8 cellular contexts compared by ENCODE assay signal in genomic region chr12:57237952-57238853, GRCh38. TPM values are rescaled to one million over a fixed set of nuclear protein-coding genes. Genes with fewer than 3 reads are reported as not detected.
DNase-seq lines count a peak whose midpoint lies in the region; ATAC-seq lines count a peak whose summit lies in the region.

No MANE protein-coding gene starts in this region.

- peaks cover 51 to 71% (median 67%) of the 10 kb centered on the region in 3 donors for H3K4me1 Mint-ChIP-seq in CD8-positive, alpha-beta memory T cell
- peaks cover 64% of the 10 kb centered on the region for H3K4me1 Mint-ChIP-seq in activated T-cell treated with anti-CD3 and anti-CD28 coated beads, Interleukin-2, amount 50 U/mL, for 4 hours (ENCODE audit: low read depth)
- peaks cover 98% of the 10 kb centered on the region for H3K4me1 Mint-ChIP-seq in stimulated activated naive CD8-positive, alpha-beta T cell treated with anti-CD3 and anti-CD28 coated beads, Interleukin-15, amount 100 ng/mL, for 72 hours

- peaks cover 52 to 66% of the 10 kb centered on the region in 2 donors for H3K27me3 Mint-ChIP-seq in CD8-positive, alpha-beta memory T cell
- peaks cover 44% of the 10 kb centered on the region for H3K27me3 Mint-ChIP-seq in activated T-cell treated with anti-CD3 and anti-CD28 coated beads, Interleukin-2, amount 50 U/mL, for 4 hours (ENCODE audit: low read depth)
- peaks cover 71% of the 10 kb centered on the region for H3K27me3 Mint-ChIP-seq in stimulated activated naive CD8-positive, alpha-beta T cell treated with anti-CD3 and anti-CD28 coated beads, Interleukin-15, amount 100 ng/mL, for 72 hours

- CTCF ChIA-PET in CD8-positive, alpha-beta memory T cell (lab: Charles Lee): interaction anchor here (1.0 to 12.7 kb wide), 9 partner anchors 10 to 126 kb away, joined by 3 to 274 read pairs (median 9); partner anchors contain the start of genes NXPH4, SHMT2 and STAC3

- peak overlapping the region; percentile 28 for H3K4me3 ChIP-seq in CD8-positive, alpha-beta memory T cell (ENCODE audit: low read length)
- peak overlapping the region; percentile 71 for H3K4me3 ChIP-seq in iPS-15b (ENCODE audit: low read depth, low read length)

- H3K4me3 Mint-ChIP-seq in CD8-positive, alpha-beta memory T cell: peak overlapping the region; percentile 79 to 98 (median 94)
- peak overlapping the region; percentile 90 for H3K4me3 Mint-ChIP-seq in activated T-cell treated with anti-CD3 and anti-CD28 coated beads, Interleukin-2, amount 50 U/mL, for 4 hours
- H3K4me3 Mint-ChIP-seq in stimulated activated naive CD8-positive, alpha-beta T cell treated with anti-CD3 and anti-CD28 coated beads, Interleukin-15, amount 100 ng/mL, for 72 hours: peak overlapping the region; percentile 95 to 97

- H3K36me3 ChIP-seq in CD8-positive, alpha-beta memory T cell (ENCODE audit: insufficient read depth, low read length): peaks cover 10% of the 10 kb centered on the region
- H3K36me3 ChIP-seq in iPS-15b (ENCODE audit: control insufficient read depth, insufficient read depth, low read length): peaks cover 14% of the 10 kb centered on the region

- POLR2A ChIA-PET in CD8-positive, alpha-beta memory T cell (lab: Charles Lee): interaction anchor here (1.0 to 1.9 kb wide), 4 partner anchors 9 to 24 kb away, joined by 3 to 13 read pairs (median 5); partner anchors contain the start of genes NXPH4 and SHMT2

- H3K27me3 ChIP-seq in CD8-positive, alpha-beta memory T cell (ENCODE audit: insufficient read depth, low read length, poor library complexity, severe bottlenecking): peaks cover 52% of the 10 kb centered on the region
- peaks cover 84% of the 10 kb centered on the region for H3K27me3 ChIP-seq in iPS-15b (ENCODE audit: control insufficient read depth, insufficient read depth, low read length)

- H3K9ac ChIP-seq in iPS-15b (ENCODE audit: low read depth, low read length): no peak overlapping the region

- H3K9me3 Mint-ChIP-seq in CD8-positive, alpha-beta memory T cell: no peaks in the 10 kb centered on the region
- H3K9me3 Mint-ChIP-seq in activated T-cell treated with anti-CD3 and anti-CD28 coated beads, Interleukin-2, amount 50 U/mL, for 4 hours: no peaks in the 10 kb centered on the region
- H3K9me3 Mint-ChIP-seq in stimulated activated naive CD8-positive, alpha-beta T cell treated with anti-CD3 and anti-CD28 coated beads, Interleukin-15, amount 100 ng/mL, for 72 hours: no peaks in the 10 kb centered on the region

- peak in 1 of 5 donors; percentile 21 for DNase-seq in CD8-positive, alpha-beta memory T cell
- peak; percentile 74 for DNase-seq in HuH-7 (ENCODE audit: low spot score)
- no peak for DNase-seq in activated T-cell treated with anti-CD3 and anti-CD28 coated beads, Interleukin-2, amount 50 U/mL, for 4 hours
- DNase-seq in stimulated activated naive CD8-positive, alpha-beta T cell treated with anti-CD3 and anti-CD28 coated beads, Interleukin-15, amount 100 ng/mL, for 72 hours: peak; percentile 56 to 58

- H3K9me3 ChIP-seq in CD8-positive, alpha-beta memory T cell (ENCODE audit: low read length): no peaks in the 10 kb centered on the region
- no peaks in the 10 kb centered on the region for H3K9me3 ChIP-seq in iPS-15b (ENCODE audit: control insufficient read depth, insufficient read depth, low read length)

- peaks cover 8 to 21% (median 15%) of the 10 kb centered on the region in 3 donors for H3K36me3 Mint-ChIP-seq in CD8-positive, alpha-beta memory T cell
- H3K36me3 Mint-ChIP-seq in activated T-cell treated with anti-CD3 and anti-CD28 coated beads, Interleukin-2, amount 50 U/mL, for 4 hours (ENCODE audit: insufficient read depth): peaks cover 18% of the 10 kb centered on the region

- peak overlapping the region in 4 of 8 donors; percentile 53 to 88 (median 69) for H3K27ac Mint-ChIP-seq in CD8-positive, alpha-beta memory T cell
- H3K27ac Mint-ChIP-seq in stimulated activated naive CD8-positive, alpha-beta T cell treated with anti-CD3 and anti-CD28 coated beads, Interleukin-15, amount 100 ng/mL, for 72 hours: peak overlapping the region in 1 of 2 donors; percentile 99

- peak; percentile 11 to 13 for ATAC-seq in activated T-cell treated with anti-CD3 and anti-CD28 coated beads, Interleukin-2, amount 50 U/mL, for 4 hours
- ATAC-seq in stimulated activated naive CD8-positive, alpha-beta T cell treated with anti-CD3 and anti-CD28 coated beads, Interleukin-15, amount 100 ng/mL, for 72 hours: peak; percentile 8
- ATAC-seq in HG03025 (IDR thresholded peaks at IDR 0.05; ENCODE audit: low FRiP score, unreplicated experiment): no peak
- ATAC-seq in GM21528 (IDR thresholded peaks at IDR 0.05; ENCODE audit: low FRiP score, unreplicated experiment): no peak
- ATAC-seq in GM19455 (IDR thresholded peaks at IDR 0.05; ENCODE audit: unreplicated experiment): no peak

- no peak overlapping the region for H3K27ac ChIP-seq in CD8-positive, alpha-beta memory T cell (ENCODE audit: low read depth, low read length)

- H3K4me1 ChIP-seq in CD8-positive, alpha-beta memory T cell (ENCODE audit: insufficient read depth, low read length): peaks cover 67% of the 10 kb centered on the region
- peaks cover 12% of the 10 kb centered on the region for H3K4me1 ChIP-seq in iPS-15b (ENCODE audit: control insufficient read depth, insufficient read depth, low read length)

RNA-seq across cellular contexts. Expression of gene SHMT2, which starts 8.7 kb away (rescaled TPM):
- total RNA-seq in CD8-positive, alpha-beta memory T cell: 100 to 1,000 TPM; 349 to 352 TPM
- 34.7 TPM for polyA plus RNA-seq in CD8-positive, alpha-beta memory T cell
- total RNA-seq in activated T-cell treated with anti-CD3 and anti-CD28 coated beads, Interleukin-2, amount 50 U/mL, for 4 hours: 100 to 1,000 TPM; 373 to 414 (median 383) TPM

RNA-seq across cellular contexts. Expression of gene STAC3, which starts 12.8 kb away (rescaled TPM):
- total RNA-seq in CD8-positive, alpha-beta memory T cell: 1 to 10 TPM in 1 of 2 experiments, under 1 TPM in 1; 0.96 to 1.4 TPM
- polyA plus RNA-seq in CD8-positive, alpha-beta memory T cell: not detected
- 1 to 10 TPM; 1.4 to 2.2 (median 1.7) TPM for total RNA-seq in activated T-cell treated with anti-CD3 and anti-CD28 coated beads, Interleukin-2, amount 50 U/mL, for 4 hours

RNA-seq across cellular contexts. Expression of gene NXPH4, which starts 21.6 kb away (rescaled TPM):
- under 1 TPM; 0.22 to 0.47 TPM for total RNA-seq in CD8-positive, alpha-beta memory T cell
- polyA plus RNA-seq in CD8-positive, alpha-beta memory T cell: not detected
- total RNA-seq in activated T-cell treated with anti-CD3 and anti-CD28 coated beads, Interleukin-2, amount 50 U/mL, for 4 hours: under 1 TPM in 2 of 3 donors, not detected in 1; 0.20 to 0.24 TPM

Comparison
In these comparisons a context has a peak if more than half of its experiments do, and no peak if none do; other contexts are left out.
1. ATAC-seq: peak in activated T-cell treated with anti-CD3 and anti-CD28 coated beads, Interleukin-2, amount 50 U/mL, for 4 hours (2 of 2) and stimulated activated naive CD8-positive, alpha-beta T cell treated with anti-CD3 and anti-CD28 coated beads, Interleukin-15, amount 100 ng/mL, for 72 hours (single experiment); none in HG03025 (single experiment), GM21528 (single experiment) and GM19455 (single experiment).
2. Peak in every context shown above with its lines, with median percentiles within 50 percentile points of each other: H3K4me3 Mint-ChIP-seq.